ENCODE assay signal across 2 cellular contexts in genomic region chr21:36517366-36518075, GRCh38.
TF ChIP-seq lines count a peak whose summit lies in the region.

No MANE protein-coding gene starts in this region.

TF ChIP-seq in GM12891, 5 proteins besides CTCF, POLR2A, EP300 and RAD21 (continued from another document):
- no peak for TF ChIP-seq SPI1 (IDR thresholded peaks at IDR 0.05; ENCODE audit: low read depth, low read length)
- TF ChIP-seq POU2F2 (IDR thresholded peaks at IDR 0.05; ENCODE audit: low read depth, low read length), result no peak; the same call in 1 of the 2 replicates

TF ChIP-seq in HepG2, 621 proteins besides CTCF, POLR2A, EP300 and RAD21:
- TF ChIP-seq ARID4A (CRISPR knock-in tag; IDR thresholded peaks at IDR 0.05; ENCODE audit: borderline replicate concordance) (no peak), SMARCC2 (IDR thresholded peaks at IDR 0.05) (no peak), ZNF557 (CRISPR knock-in tag; IDR thresholded peaks at IDR 0.05) (no peak), BRF2 (CRISPR knock-in tag; IDR thresholded peaks at IDR 0.05) (no peak), ZNF446 (CRISPR knock-in tag; IDR thresholded peaks at IDR 0.05) (no peak), DMTF1 (CRISPR knock-in tag; IDR thresholded peaks at IDR 0.05) (no peak), KDM6A (CRISPR knock-in tag; IDR thresholded peaks at IDR 0.05; ENCODE audit: low read depth) (no peak), THRA (CRISPR knock-in tag; IDR thresholded peaks at IDR 0.05; ENCODE audit: borderline replicate concordance) (no peak), NFAT5 (CRISPR knock-in tag; IDR thresholded peaks at IDR 0.05) (no peak), MZF1 (CRISPR knock-in tag; IDR thresholded peaks at IDR 0.05; ENCODE audit: borderline replicate concordance) (no peak)
